ENCODE assay signal across 1 cellular context in genomic region chr3:42649783-42650182, GRCh38.
TF ChIP-seq lines count a peak whose summit lies in the region.

No MANE protein-coding gene starts in this region.

TF ChIP-seq in GM23338, 12 proteins besides CTCF, POLR2A, EP300 and RAD21:
- TF ChIP-seq JUNB (IDR thresholded peaks at IDR 0.05; ENCODE audit: unreplicated experiment) = no peak
- no peak for TF ChIP-seq ETS1 (IDR thresholded peaks at IDR 0.05)
- TF ChIP-seq CREB1 (CRISPR knock-in tag; IDR thresholded peaks at IDR 0.05; ENCODE audit: low read depth) = no peak
- TF ChIP-seq ZNF331 (CRISPR knock-in tag; IDR thresholded peaks at IDR 0.05; ENCODE audit: low read depth) = no peak
- TF ChIP-seq ZNF114 (CRISPR knock-in tag; IDR thresholded peaks at IDR 0.05) = no peak
- no peak for TF ChIP-seq EZH2phosphoT487 (IDR thresholded peaks at IDR 0.05; ENCODE audit: unreplicated experiment)
- no peak for TF ChIP-seq NANOG (IDR thresholded peaks at IDR 0.05; ENCODE audit: borderline replicate concordance)
- no peak for TF ChIP-seq POLR2AphosphoS5 (IDR thresholded peaks at IDR 0.05; ENCODE audit: low read depth)
- no peak for TF ChIP-seq REST (IDR thresholded peaks at IDR 0.05; ENCODE audit: unreplicated experiment)
- no peak for TF ChIP-seq STAT1 (IDR thresholded peaks at IDR 0.05; ENCODE audit: unreplicated experiment)
- TF ChIP-seq ZNF462 (CRISPR knock-in tag; IDR thresholded peaks at IDR 0.05) = no peak
- TF ChIP-seq EZH2 (IDR thresholded peaks at IDR 0.05; ENCODE audit: low read depth, unreplicated experiment) = no peak
